Comparison of ENCODE assay signal across 1 cellular context in genomic region chr16:3027488-3027795, GRCh38.
TF ChIP-seq lines count a peak whose summit lies in the region.

No MANE protein-coding gene starts in this region.

TF ChIP-seq in GM23338, 12 proteins besides CTCF, POLR2A, EP300 and RAD21 (continued from another document):
- TF ChIP-seq ZNF462 (CRISPR knock-in tag; IDR thresholded peaks at IDR 0.05), result no peak
- no peak for TF ChIP-seq JUNB (IDR thresholded peaks at IDR 0.05; ENCODE audit: unreplicated experiment)
- no peak for TF ChIP-seq EZH2phosphoT487 (IDR thresholded peaks at IDR 0.05; ENCODE audit: unreplicated experiment)
- TF ChIP-seq ETS1 (IDR thresholded peaks at IDR 0.05), result no peak
